ENCODE assay signal across 14 cellular contexts in genomic region chr5:158407801-158408200, GRCh38.
"Had no signal": no experiment of that assay in that cellular context is flagged by ENCODE, and none has a peak within 500 bp of the region (broad histone marks: within the 10 kb centered on the region; RNA-seq: fewer than 3 reads in every experiment).

No MANE protein-coding gene starts in this region.

- H3K9me3 ChIP-seq: thyroid gland had no signal

- H2AFZ ChIP-seq: hepatocyte had no signal

- H3K4me2 ChIP-seq: hepatocyte had no signal

- H3K4me1 Mint-ChIP-seq: T-cell had no signal

- DNase-seq: activated CD4-positive, CD25-positive, alpha-beta regulatory T cell treated with anti-CD3 and anti-CD28 coated beads, Interleukin-2, amount 50 U/mL, for 72 hours; activated naive CD4-positive, alpha-beta T cell treated with Interleukin-2 at 50 U/mL for 16 hours; effector memory CD8-positive, alpha-beta T cell; kidney; left lung; naive thymus-derived CD8-positive, alpha-beta T cell; retina; stimulated activated CD4-positive, alpha-beta T cell treated with anti-CD3 and anti-CD28 coated beads, Interleukin-15, amount 100 ng/mL, for 24 hours; stimulated activated CD4-positive, alpha-beta T cell treated with anti-CD3 and anti-CD28 coated beads, Interleukin-4, amount 100 ng/mL, for 1 hour; stimulated activated naive B cell treated with anti-CD40 and anti-IgM and Interleukin-4, amounts not matched to agents 10 μg/mL and 1 μg/mL and 100 μg/mL, for 72 hours; T-cell; T1000; thyroid gland had no signal

- FAIRE-seq: kidney had no signal

- H3K27me3 Mint-ChIP-seq: effector memory CD8-positive, alpha-beta T cell; naive thymus-derived CD8-positive, alpha-beta T cell; stimulated activated naive B cell treated with anti-CD40 and anti-IgM and Interleukin-4, amounts not matched to agents 10 μg/mL and 1 μg/mL and 100 μg/mL, for 72 hours had no signal

- H3K27me3 ChIP-seq: hepatocyte, left lung, thyroid gland had no signal

- H3K4me3 Mint-ChIP-seq: effector memory CD8-positive, alpha-beta T cell; naive thymus-derived CD8-positive, alpha-beta T cell; stimulated activated naive B cell treated with anti-CD40 and anti-IgM and Interleukin-4, amounts not matched to agents 10 μg/mL and 1 μg/mL and 100 μg/mL, for 72 hours; T-cell had no signal

- H3K4me3 ChIP-seq: hepatocyte, left lung, thyroid gland had no signal

- H3K4me1 ChIP-seq: thyroid gland had no signal

- H3K27ac ChIP-seq: hepatocyte, left lung, thyroid gland had no signal

- ATAC-seq: effector memory CD8-positive, alpha-beta T cell; naive thymus-derived CD8-positive, alpha-beta T cell; stimulated activated naive B cell treated with anti-CD40 and anti-IgM and Interleukin-4, amounts not matched to agents 10 μg/mL and 1 μg/mL and 100 μg/mL, for 72 hours; T-cell had no signal

- H3K27ac Mint-ChIP-seq: effector memory CD8-positive, alpha-beta T cell; naive thymus-derived CD8-positive, alpha-beta T cell; stimulated activated naive B cell treated with anti-CD40 and anti-IgM and Interleukin-4, amounts not matched to agents 10 μg/mL and 1 μg/mL and 100 μg/mL, for 72 hours; T-cell had no signal

- H3K36me3 ChIP-seq: left lung, thyroid gland had no signal
